8 cellular contexts compared by ENCODE assay signal in the genomic region with DNA sequence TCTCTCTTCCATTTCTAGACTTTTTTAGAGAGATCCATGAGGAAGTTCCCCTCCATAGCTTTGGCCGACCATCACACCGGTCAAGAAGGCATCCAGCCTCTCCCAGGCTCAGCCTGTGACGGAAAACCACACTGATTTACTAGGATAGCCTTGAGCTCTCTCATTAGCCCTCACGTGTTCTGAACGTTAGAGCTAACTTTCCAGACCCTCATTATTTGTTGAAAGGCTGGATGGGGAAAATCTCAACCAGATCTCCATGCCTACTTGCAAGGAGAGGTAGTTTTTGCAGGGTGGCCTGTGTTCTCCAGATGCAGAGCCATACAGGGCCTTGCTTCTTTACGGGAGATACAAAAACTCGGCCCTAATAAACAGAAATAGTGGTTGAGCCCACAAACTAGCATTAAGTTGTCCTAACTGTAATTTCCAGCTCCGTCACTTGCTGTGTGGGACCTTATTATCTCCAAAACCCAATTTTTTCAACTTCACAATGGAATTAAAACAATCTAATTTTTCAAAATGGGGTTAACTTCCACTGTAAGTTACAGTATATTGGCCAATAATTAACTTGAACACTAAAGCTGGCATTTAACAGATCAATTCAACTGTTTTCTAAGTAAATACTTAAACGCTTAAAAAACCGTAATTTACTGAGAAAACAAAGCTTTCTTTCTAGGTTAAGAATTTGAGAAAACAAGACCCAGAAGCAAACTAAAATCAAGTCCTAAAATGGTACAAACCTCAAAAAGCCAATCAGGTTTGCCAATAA.
DNase-seq lines count a peak whose midpoint lies in the region; ATAC-seq, FAIRE-seq and TF ChIP-seq lines count a peak whose summit lies in the region.

No MANE protein-coding gene starts in this region.

- no peaks in the 10 kb centered on the region for H3K36me3 ChIP-seq in pancreas

- H3K36me3 Mint-ChIP-seq in chondrocyte (ENCODE audit: low read depth): no peaks in the 10 kb centered on the region

- H3K4me1 Mint-ChIP-seq in chondrocyte (ENCODE audit: low read depth): peaks cover 38% of the 10 kb centered on the region

- no peaks in the 10 kb centered on the region for H3K27me3 ChIP-seq in pancreas

- WGBS in pancreas, 2 donors: 55 to 60% methylated on average over 10 of the region's 10 CpGs

- H3K4me3 ChIP-seq in pancreas: peak overlapping the region in 3 of 4 donors; percentile 5 to 94 (median 86)

- H3K27ac ChIP-seq in pancreas: peak overlapping the region in 3 of 4 donors; percentile 25 to 99 (median 98)

- H3K9me3 Mint-ChIP-seq in chondrocyte (ENCODE audit: low read depth): peaks cover 3% of the 10 kb centered on the region

- FAIRE-seq in pancreas (lab: Jason Lieb, UNC): peak; percentile 89

- no peaks in the 10 kb centered on the region for H3K27me3 Mint-ChIP-seq in chondrocyte (ENCODE audit: low read depth)

- intact Hi-C loops in pancreas (cut with DNase I): no loop called here

- H3K4me1 ChIP-seq in pancreas: peaks cover 0 to 17% (median 0%) of the 10 kb centered on the region in 3 donors

- DNase-seq in chondrocyte (ENCODE audit: low spot score) (no peak), pancreas (no peak), middle frontal gyrus (ENCODE audit: extremely low spot score, low spot score) (no peak), NCI-H1105 treated with DMSO at 0.1 percent for 48 hours (lab: John Stamatoyannopoulos, UW) (no peak), SW480 (ENCODE audit: low spot score) (no peak)

- TF ChIP-seq CTCF in chondrocyte (IDR thresholded peaks at IDR 0.05): no peak
- no peak for TF ChIP-seq CTCF in pancreas (IDR thresholded peaks at IDR 0.05)

- H3K9me3 ChIP-seq in pancreas: no peaks in the 10 kb centered on the region

- ATAC-seq in GM18508 (IDR thresholded peaks at IDR 0.05; ENCODE audit: insufficient read depth, unreplicated experiment): peak; percentile 0
- peak; percentile 3 for ATAC-seq in HG03457 (IDR thresholded peaks at IDR 0.05; ENCODE audit: unreplicated experiment)
- ATAC-seq in pancreas: no peak
- no peak for ATAC-seq in HG02884 (IDR thresholded peaks at IDR 0.05; ENCODE audit: unreplicated experiment)

- peak overlapping the region; percentile 91 for H3K4me3 Mint-ChIP-seq in chondrocyte (ENCODE audit: unreplicated experiment)

- H3K27ac Mint-ChIP-seq in chondrocyte (ENCODE audit: unreplicated experiment): peak overlapping the region; percentile 97

Comparison
In these comparisons a context has a peak if more than half of its experiments do, and no peak if none do; other contexts are left out.
1. ATAC-seq: peak in GM18508 (single experiment) and HG03457 (single experiment); none in pancreas (0 of 4) and HG02884 (single experiment).